ENCODE assay signal across 2 cellular contexts in the genomic region with DNA sequence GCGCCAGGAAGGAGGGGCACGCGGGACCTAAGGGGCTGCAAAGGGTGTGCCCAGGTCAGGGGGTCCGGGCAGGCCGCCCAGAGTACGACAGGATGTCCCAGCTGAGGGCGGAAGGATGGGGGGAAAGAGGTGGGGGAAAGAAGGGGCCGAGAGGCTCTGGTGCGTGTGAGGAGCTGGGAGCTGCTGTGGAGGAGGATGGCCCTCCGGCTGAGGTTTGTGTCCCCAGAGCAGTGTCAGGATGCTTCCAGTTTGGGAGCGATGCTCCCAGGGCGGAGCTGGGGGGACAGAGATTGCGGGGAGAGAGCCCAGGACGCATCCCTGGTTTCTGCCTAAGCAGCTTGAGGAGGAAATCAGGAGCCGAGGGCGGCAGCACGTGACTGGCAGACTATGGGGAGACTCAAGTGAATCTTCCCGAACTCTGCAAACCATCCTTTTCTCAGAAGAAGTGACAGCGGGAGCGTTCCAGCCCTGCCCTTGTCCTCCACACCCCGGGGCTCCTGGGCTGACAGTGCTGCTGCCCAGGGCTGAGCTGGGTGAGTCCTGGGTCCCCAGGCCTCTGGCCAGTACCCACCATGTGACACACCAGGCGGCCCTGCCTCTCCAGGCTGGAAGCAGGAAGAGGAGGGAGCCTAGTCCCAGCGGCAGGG.
A peak's percentile ranks its signal among the peaks of the same experiment; 100 is the strongest.
TF ChIP-seq lines count a peak whose summit lies in the region.

No MANE protein-coding gene starts in this region.

TF ChIP-seq in IMR-90, 13 proteins besides CTCF, POLR2A, EP300 and RAD21:
- TF ChIP-seq RCOR1 (IDR thresholded peaks at IDR 0.05; ENCODE audit: insufficient replicate concordance, low read length), result no peak
- no peak for TF ChIP-seq MXI1 (IDR thresholded peaks at IDR 0.05; ENCODE audit: borderline replicate concordance, low read depth, low read length)
- TF ChIP-seq FOS (IDR thresholded peaks at IDR 0.05; ENCODE audit: low read depth, low read length), result no peak
- TF ChIP-seq MAZ (IDR thresholded peaks at IDR 0.05; ENCODE audit: borderline replicate concordance, low read depth, low read length), result no peak
- no peak for TF ChIP-seq RFX5 (IDR thresholded peaks at IDR 0.05; ENCODE audit: low read depth, low read length)
- no peak for TF ChIP-seq SMC3 (IDR thresholded peaks at IDR 0.05; ENCODE audit: low read depth, low read length)
- TF ChIP-seq BHLHE40 (IDR thresholded peaks at IDR 0.05; ENCODE audit: low read depth, low read length), result peak; percentile 24; the same call in 1 of the 2 replicates
- TF ChIP-seq, protein P1, sequence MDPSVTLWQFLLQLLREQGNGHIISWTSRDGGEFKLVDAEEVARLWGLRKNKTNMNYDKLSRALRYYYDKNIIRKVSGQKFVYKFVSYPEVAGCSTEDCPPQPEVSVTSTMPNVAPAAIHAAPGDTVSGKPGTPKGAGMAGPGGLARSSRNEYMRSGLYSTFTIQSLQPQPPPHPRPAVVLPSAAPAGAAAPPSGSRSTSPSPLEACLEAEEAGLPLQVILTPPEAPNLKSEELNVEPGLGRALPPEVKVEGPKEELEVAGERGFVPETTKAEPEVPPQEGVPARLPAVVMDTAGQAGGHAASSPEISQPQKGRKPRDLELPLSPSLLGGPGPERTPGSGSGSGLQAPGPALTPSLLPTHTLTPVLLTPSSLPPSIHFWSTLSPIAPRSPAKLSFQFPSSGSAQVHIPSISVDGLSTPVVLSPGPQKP (IDR thresholded peaks at IDR 0.05; ENCODE audit: borderline replicate concordance, low read depth, low read length), result no peak
- no peak for TF ChIP-seq NFE2L2 (IDR thresholded peaks at IDR 0.05; ENCODE audit: low read depth, low read length)
- TF ChIP-seq CEBPB (IDR thresholded peaks at IDR 0.05; ENCODE audit: low read depth, low read length), result no peak
- TF ChIP-seq, protein P2, sequence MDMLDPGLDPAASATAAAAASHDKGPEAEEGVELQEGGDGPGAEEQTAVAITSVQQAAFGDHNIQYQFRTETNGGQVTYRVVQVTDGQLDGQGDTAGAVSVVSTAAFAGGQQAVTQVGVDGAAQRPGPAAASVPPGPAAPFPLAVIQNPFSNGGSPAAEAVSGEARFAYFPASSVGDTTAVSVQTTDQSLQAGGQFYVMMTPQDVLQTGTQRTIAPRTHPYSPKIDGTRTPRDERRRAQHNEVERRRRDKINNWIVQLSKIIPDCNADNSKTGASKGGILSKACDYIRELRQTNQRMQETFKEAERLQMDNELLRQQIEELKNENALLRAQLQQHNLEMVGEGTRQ (IDR thresholded peaks at IDR 0.05; ENCODE audit: low read depth, low read length), result peak; percentile 51; the same call in 1 of the 2 replicates
- no peak for TF ChIP-seq CHD1 (IDR thresholded peaks at IDR 0.05; ENCODE audit: low read depth, low read length)
- no peak for TF ChIP-seq MAFK (IDR thresholded peaks at IDR 0.05; ENCODE audit: low read depth, low read length)

TF ChIP-seq in HepG2, 621 proteins besides CTCF, POLR2A, EP300 and RAD21:
- TF ChIP-seq PAX8 (CRISPR knock-in tag; IDR thresholded peaks at IDR 0.05; ENCODE audit: borderline replicate concordance) (no peak), ZNF44 (CRISPR knock-in tag; IDR thresholded peaks at IDR 0.05) (no peak), IKZF1 (IDR thresholded peaks at IDR 0.05) (no peak), SRY (CRISPR knock-in tag; IDR thresholded peaks at IDR 0.05) (no peak), RBM22 (optimal IDR thresholded peaks at IDR 0.05; ENCODE audit: low read length) (no peak), ZNF441 (CRISPR knock-in tag; IDR thresholded peaks at IDR 0.05; ENCODE audit: borderline replicate concordance) (no peak), ZC3H4 (CRISPR knock-in tag; IDR thresholded peaks at IDR 0.05; ENCODE audit: borderline replicate concordance) (no peak), ZNF354B (CRISPR knock-in tag; IDR thresholded peaks at IDR 0.05) (no peak), SNRNP70 (IDR thresholded peaks at IDR 0.05; ENCODE audit: low read depth, low read length) (no peak), NFIB (CRISPR knock-in tag; IDR thresholded peaks at IDR 0.05; ENCODE audit: borderline replicate concordance) (no peak), ZBTB3 (CRISPR knock-in tag; IDR thresholded peaks at IDR 0.05; ENCODE audit: borderline replicate concordance, low read depth) (no peak), GABPA (IDR thresholded peaks at IDR 0.05; ENCODE audit: low read depth, low read length) (no peak), GABPA (CRISPR knock-in tag; IDR thresholded peaks at IDR 0.05; ENCODE audit: low read depth) (no peak), ZNF749 (CRISPR knock-in tag; IDR thresholded peaks at IDR 0.05; ENCODE audit: borderline replicate concordance) (no peak), TOE1 (CRISPR knock-in tag; IDR thresholded peaks at IDR 0.05) (no peak), ZNF138 (CRISPR knock-in tag; IDR thresholded peaks at IDR 0.05; ENCODE audit: low read depth) (no peak), AHR (CRISPR knock-in tag; IDR thresholded peaks at IDR 0.05) (no peak)
- TF ChIP-seq, protein P3, sequence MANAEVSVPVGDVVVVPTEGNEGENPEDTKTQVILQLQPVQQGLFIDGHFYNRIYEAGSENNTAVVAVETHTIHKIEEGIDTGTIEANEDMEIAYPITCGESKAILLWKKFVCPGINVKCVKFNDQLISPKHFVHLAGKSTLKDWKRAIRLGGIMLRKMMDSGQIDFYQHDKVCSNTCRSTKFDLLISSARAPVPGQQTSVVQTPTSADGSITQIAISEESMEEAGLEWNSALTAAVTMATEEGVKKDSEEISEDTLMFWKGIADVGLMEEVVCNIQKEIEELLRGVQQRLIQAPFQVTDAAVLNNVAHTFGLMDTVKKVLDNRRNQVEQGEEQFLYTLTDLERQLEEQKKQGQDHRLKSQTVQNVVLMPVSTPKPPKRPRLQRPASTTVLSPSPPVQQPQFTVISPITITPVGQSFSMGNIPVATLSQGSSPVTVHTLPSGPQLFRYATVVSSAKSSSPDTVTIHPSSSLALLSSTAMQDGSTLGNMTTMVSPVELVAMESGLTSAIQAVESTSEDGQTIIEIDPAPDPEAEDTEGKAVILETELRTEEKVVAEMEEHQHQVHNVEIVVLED (CRISPR knock-in tag; IDR thresholded peaks at IDR 0.05; ENCODE audit: borderline replicate concordance), result no peak
- TF ChIP-seq, protein P4, sequence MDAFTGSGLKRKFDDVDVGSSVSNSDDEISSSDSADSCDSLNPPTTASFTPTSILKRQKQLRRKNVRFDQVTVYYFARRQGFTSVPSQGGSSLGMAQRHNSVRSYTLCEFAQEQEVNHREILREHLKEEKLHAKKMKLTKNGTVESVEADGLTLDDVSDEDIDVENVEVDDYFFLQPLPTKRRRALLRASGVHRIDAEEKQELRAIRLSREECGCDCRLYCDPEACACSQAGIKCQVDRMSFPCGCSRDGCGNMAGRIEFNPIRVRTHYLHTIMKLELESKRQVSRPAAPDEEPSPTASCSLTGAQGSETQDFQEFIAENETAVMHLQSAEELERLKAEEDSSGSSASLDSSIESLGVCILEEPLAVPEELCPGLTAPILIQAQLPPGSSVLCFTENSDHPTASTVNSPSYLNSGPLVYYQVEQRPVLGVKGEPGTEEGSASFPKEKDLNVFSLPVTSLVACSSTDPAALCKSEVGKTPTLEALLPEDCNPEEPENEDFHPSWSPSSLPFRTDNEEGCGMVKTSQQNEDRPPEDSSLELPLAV (CRISPR knock-in tag; conservative IDR thresholded peaks at IDR 0.05; ENCODE audit: low read depth), result no peak
- TF ChIP-seq, protein P5, sequence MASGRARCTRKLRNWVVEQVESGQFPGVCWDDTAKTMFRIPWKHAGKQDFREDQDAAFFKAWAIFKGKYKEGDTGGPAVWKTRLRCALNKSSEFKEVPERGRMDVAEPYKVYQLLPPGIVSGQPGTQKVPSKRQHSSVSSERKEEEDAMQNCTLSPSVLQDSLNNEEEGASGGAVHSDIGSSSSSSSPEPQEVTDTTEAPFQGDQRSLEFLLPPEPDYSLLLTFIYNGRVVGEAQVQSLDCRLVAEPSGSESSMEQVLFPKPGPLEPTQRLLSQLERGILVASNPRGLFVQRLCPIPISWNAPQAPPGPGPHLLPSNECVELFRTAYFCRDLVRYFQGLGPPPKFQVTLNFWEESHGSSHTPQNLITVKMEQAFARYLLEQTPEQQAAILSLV (CRISPR knock-in tag; IDR thresholded peaks at IDR 0.05; ENCODE audit: borderline replicate concordance), result no peak
- TF ChIP-seq, protein P6, sequence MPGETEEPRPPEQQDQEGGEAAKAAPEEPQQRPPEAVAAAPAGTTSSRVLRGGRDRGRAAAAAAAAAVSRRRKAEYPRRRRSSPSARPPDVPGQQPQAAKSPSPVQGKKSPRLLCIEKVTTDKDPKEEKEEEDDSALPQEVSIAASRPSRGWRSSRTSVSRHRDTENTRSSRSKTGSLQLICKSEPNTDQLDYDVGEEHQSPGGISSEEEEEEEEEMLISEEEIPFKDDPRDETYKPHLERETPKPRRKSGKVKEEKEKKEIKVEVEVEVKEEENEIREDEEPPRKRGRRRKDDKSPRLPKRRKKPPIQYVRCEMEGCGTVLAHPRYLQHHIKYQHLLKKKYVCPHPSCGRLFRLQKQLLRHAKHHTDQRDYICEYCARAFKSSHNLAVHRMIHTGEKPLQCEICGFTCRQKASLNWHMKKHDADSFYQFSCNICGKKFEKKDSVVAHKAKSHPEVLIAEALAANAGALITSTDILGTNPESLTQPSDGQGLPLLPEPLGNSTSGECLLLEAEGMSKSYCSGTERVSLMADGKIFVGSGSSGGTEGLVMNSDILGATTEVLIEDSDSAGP (CRISPR knock-in tag; IDR thresholded peaks at IDR 0.05; ENCODE audit: borderline replicate concordance), result no peak
